ENCODE assay signal across 11 cellular contexts in the genomic region with DNA sequence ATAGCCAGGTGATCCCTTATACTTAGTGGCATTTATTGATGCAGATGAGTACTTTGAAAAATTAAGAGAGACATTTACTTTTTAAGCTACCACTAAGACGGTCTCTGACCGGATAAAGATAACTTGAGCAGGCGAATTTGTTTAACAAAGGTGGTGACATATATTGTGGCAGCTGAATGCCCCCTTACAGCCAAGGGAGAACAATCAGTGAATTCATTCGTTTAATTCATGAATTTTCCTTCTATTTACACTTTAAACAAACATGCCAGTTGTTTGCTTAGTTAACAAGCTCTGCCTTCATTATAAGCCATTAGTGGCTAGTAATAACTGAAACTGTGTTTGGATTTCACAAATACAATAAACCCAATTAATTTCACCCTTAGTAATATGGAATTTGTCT.
DNase-seq lines count a peak whose midpoint lies in the region; ATAC-seq and TF ChIP-seq lines count a peak whose summit lies in the region.
"Had no signal": no experiment of that assay in that cellular context is flagged by ENCODE, and none has a peak within 500 bp of the region (broad histone marks: within the 10 kb centered on the region; RNA-seq: fewer than 3 reads in every experiment).

No MANE protein-coding gene starts in this region.

- no peak for DNase-seq in cardiac muscle cell (ENCODE audit: low read depth in 1 of 2, low spot score in 1 of 2)
- DNase-seq in right cardiac atrium = no peak
- DNase-seq in DMS 273 (lab: John Stamatoyannopoulos, UW; ENCODE audit: unreplicated experiment) = no peak
- DNase-seq in activated T-cell treated with anti-CD3 and anti-CD28 coated beads, Interleukin-2, amount 50 U/mL, for 72 hours = no peak
- DNase-seq: NCI-H187 treated with DMSO at 0.1 percent for 48 hours, nephron progenitor cell had no signal

- H3K27me3 ChIP-seq in cardiac muscle cell (no peaks in the 10 kb centered on the region), right cardiac atrium (ENCODE audit: control insufficient read depth, insufficient read depth) (no peaks in the 10 kb centered on the region)

- H3K4me1 ChIP-seq in cardiac muscle cell (ENCODE audit: low read depth) (peaks cover 53% of the 10 kb centered on the region), right cardiac atrium (ENCODE audit: control insufficient read depth, insufficient read depth, low read length) (peaks cover 4% of the 10 kb centered on the region), mesodermal cell (ENCODE audit: control insufficient read depth, insufficient read depth, low read length, poor library complexity, severe bottlenecking) (peaks cover 67% of the 10 kb centered on the region)

- TF ChIP-seq CTCF in cardiac muscle cell (IDR thresholded peaks at IDR 0.05; ENCODE audit: low read depth, low read length) = no peak
- no peak for TF ChIP-seq CTCF in brain (conservative IDR thresholded peaks at IDR 0.05)

- H3K27ac ChIP-seq in cardiac muscle cell (peak overlapping the region; percentile 94), right cardiac atrium (ENCODE audit: low read length) (no peak overlapping the region), mesodermal cell (ENCODE audit: low read depth, low read length, severe bottlenecking) (peak overlapping the region; percentile 75)

- no peaks in the 10 kb centered on the region for H3K9me3 ChIP-seq in cardiac muscle cell (ENCODE audit: low read depth)
- H3K9me3 ChIP-seq in right cardiac atrium (ENCODE audit: control insufficient read depth, low read length) = no peaks in the 10 kb centered on the region
- H3K9me3 ChIP-seq in mesodermal cell (ENCODE audit: control insufficient read depth, low read length) = no peaks in the 10 kb centered on the region

- H3K36me3 Mint-ChIP-seq in brain = no peaks in the 10 kb centered on the region
- H3K36me3 Mint-ChIP-seq in activated T-cell treated with anti-CD3 and anti-CD28 coated beads, Interleukin-2, amount 50 U/mL, for 72 hours (ENCODE audit: insufficient read depth in 2 of 2) = no peaks in the 10 kb centered on the region
- H3K36me3 Mint-ChIP-seq: stimulated activated memory B cell treated with anti-CD40 and anti-IgM and Interleukin-4, amounts not matched to agents 10 μg/mL and 1 μg/mL and 100 μg/mL, for 72 hours had no signal

- no peaks in the 10 kb centered on the region for H3K9me3 Mint-ChIP-seq in brain
- no peaks in the 10 kb centered on the region for H3K9me3 Mint-ChIP-seq in activated T-cell treated with anti-CD3 and anti-CD28 coated beads, Interleukin-2, amount 50 U/mL, for 72 hours
- H3K9me3 Mint-ChIP-seq: nephron progenitor cell; stimulated activated memory B cell treated with anti-CD40 and anti-IgM and Interleukin-4, amounts not matched to agents 10 μg/mL and 1 μg/mL and 100 μg/mL, for 72 hours had no signal

- no peak overlapping the region for H3K4me3 Mint-ChIP-seq in brain
- no peak overlapping the region for H3K4me3 Mint-ChIP-seq in activated T-cell treated with anti-CD3 and anti-CD28 coated beads, Interleukin-2, amount 50 U/mL, for 72 hours
- H3K4me3 Mint-ChIP-seq: nephron progenitor cell; stimulated activated memory B cell treated with anti-CD40 and anti-IgM and Interleukin-4, amounts not matched to agents 10 μg/mL and 1 μg/mL and 100 μg/mL, for 72 hours had no signal

- peaks cover 78% of the 10 kb centered on the region for H3K4me1 Mint-ChIP-seq in brain
- H3K4me1 Mint-ChIP-seq in activated T-cell treated with anti-CD3 and anti-CD28 coated beads, Interleukin-2, amount 50 U/mL, for 72 hours (ENCODE audit: low read depth) = peaks cover 10% of the 10 kb centered on the region

- H3K4me3 ChIP-seq in cardiac muscle cell = no peak overlapping the region
- H3K4me3 ChIP-seq in right cardiac atrium (ENCODE audit: low read length) = no peak overlapping the region
- H3K4me3 ChIP-seq in mesodermal cell (ENCODE audit: extremely low read depth, insufficient read depth, low read length, poor library complexity, severe bottlenecking) = no peak overlapping the region

- ATAC-seq in right cardiac atrium (no peak), GM18861 (IDR thresholded peaks at IDR 0.05; ENCODE audit: unreplicated experiment) (no peak), HG03280 (IDR thresholded peaks at IDR 0.05; ENCODE audit: unreplicated experiment) (no peak)
- no peak for ATAC-seq in activated T-cell treated with anti-CD3 and anti-CD28 coated beads, Interleukin-2, amount 50 U/mL, for 72 hours (replicated peaks in 1 of 2)
- ATAC-seq: stimulated activated memory B cell treated with anti-CD40 and anti-IgM and Interleukin-4, amounts not matched to agents 10 μg/mL and 1 μg/mL and 100 μg/mL, for 72 hours had no signal

- H3K27ac Mint-ChIP-seq in brain = peak overlapping the region in 3 of 5 experiments; percentile 46 to 74 (median 58)
- H3K27ac Mint-ChIP-seq in activated T-cell treated with anti-CD3 and anti-CD28 coated beads, Interleukin-2, amount 50 U/mL, for 72 hours = no peak overlapping the region
- H3K27ac Mint-ChIP-seq: stimulated activated memory B cell treated with anti-CD40 and anti-IgM and Interleukin-4, amounts not matched to agents 10 μg/mL and 1 μg/mL and 100 μg/mL, for 72 hours had no signal

- intact Hi-C loops in right cardiac atrium (cut with DNase I) = no loop called here

- WGBS in right cardiac atrium = 87% methylated on average over 4 of the region's 4 CpGs
- 67 to 82% methylated on average over 3 of the region's 4 CpGs for WGBS in mesodermal cell (ENCODE audit: insufficient coverage in 2 of 2), 2 experiments

- H3K27me3 Mint-ChIP-seq in brain = no peaks in the 10 kb centered on the region
- no peaks in the 10 kb centered on the region for H3K27me3 Mint-ChIP-seq in activated T-cell treated with anti-CD3 and anti-CD28 coated beads, Interleukin-2, amount 50 U/mL, for 72 hours (ENCODE audit: low read depth)
- H3K27me3 Mint-ChIP-seq: stimulated activated memory B cell treated with anti-CD40 and anti-IgM and Interleukin-4, amounts not matched to agents 10 μg/mL and 1 μg/mL and 100 μg/mL, for 72 hours had no signal

- no peaks in the 10 kb centered on the region for H3K36me3 ChIP-seq in cardiac muscle cell
- H3K36me3 ChIP-seq in mesodermal cell (ENCODE audit: control insufficient read depth, insufficient read depth, low read length) = no peaks in the 10 kb centered on the region
